In genomic region chr10:72890086-72890485, GRCh38 we compare ENCODE assay signal across 18 cellular contexts. TPM values are rescaled to one million over a fixed set of nuclear protein-coding genes. Genes with fewer than 3 reads are reported as not detected.
A peak's percentile ranks its signal among the peaks of the same experiment; 100 is the strongest.
DNase-seq lines count a peak whose midpoint lies in the region; ATAC-seq, FAIRE-seq and TF ChIP-seq lines count a peak whose summit lies in the region.
"Had no signal": no experiment of that assay in that cellular context is flagged by ENCODE, and none has a peak within 500 bp of the region (broad histone marks: within the 10 kb centered on the region; RNA-seq: fewer than 3 reads in every experiment).

No MANE protein-coding gene starts in this region.

- H3K27ac ChIP-seq in breast epithelium, result no peak overlapping the region
- H3K27ac ChIP-seq in K562 (ENCODE audit: extremely low read depth, low read depth, low read length), result no peak overlapping the region
- peak overlapping the region; percentile 51 for H3K27ac ChIP-seq in keratinocyte (ENCODE audit: control insufficient read depth, insufficient read depth, low read length)
- no peak overlapping the region for H3K27ac ChIP-seq in gastroesophageal sphincter
- no peak overlapping the region for H3K27ac ChIP-seq in CD4-positive, alpha-beta memory T cell (ENCODE audit: low read depth, low read length)
- H3K27ac ChIP-seq: HL-60 had no signal

- H3K36me3 Mint-ChIP-seq in MCF 10A (ENCODE audit: insufficient read depth, unreplicated experiment), result peaks cover 12% of the 10 kb centered on the region
- peaks cover 17 to 22% of the 10 kb centered on the region in 2 donors for H3K36me3 Mint-ChIP-seq in CD4-positive, alpha-beta memory T cell

- dilution Hi-C loops in keratinocyte (cut with MboI; ENCODE audit: extremely low pct_ligation_motif_present, low sequenced_read_pairs), result no loop called here

- FAIRE-seq in K562 (lab: Jason Lieb, UNC) (no peak), keratinocyte (lab: Jason Lieb, UNC) (no peak)
- FAIRE-seq: A204.1, D721Med, G401.6, GM19239 had no signal

- H3K4me2 ChIP-seq in K562 (ENCODE audit: insufficient read depth, low read length), result no peak overlapping the region
- peak overlapping the region; percentile 38 for H3K4me2 ChIP-seq in keratinocyte (ENCODE audit: control insufficient read depth, extremely low read depth, insufficient read depth, low read depth, low read length)

- H2AFZ ChIP-seq in K562 (ENCODE audit: low read depth, low read length) (no peak overlapping the region), keratinocyte (ENCODE audit: control insufficient read depth, low read length) (no peak overlapping the region)

- POLR2A ChIA-PET in MCF 10A (lab: Yijun Ruan, JAX) (interaction anchor here (0.6 to 1.5 kb wide), 5 partner anchors 9 to 337 kb away, joined by 3 read pairs; no protein-coding TSS in a partner anchor), K562 (lab: Yijun Ruan, JAX) (interaction anchor here (1.3 kb wide), 1 partner anchor 11 kb away, joined by 4 read pairs; no protein-coding TSS in a partner anchor)
- POLR2A ChIA-PET in CD4-positive, alpha-beta memory T cell (lab: Charles Lee; ENCODE audit: partially characterized antibody), result no interaction called here

- H3K4me1 Mint-ChIP-seq in MCF 10A (ENCODE audit: insufficient read depth, unreplicated experiment), result peaks cover 17% of the 10 kb centered on the region
- H3K4me1 Mint-ChIP-seq in CD4-positive, alpha-beta memory T cell, result peaks cover 8 to 13% (median 11%) of the 10 kb centered on the region in 4 donors

- no peak for TF ChIP-seq RAD21 in K562 (CRISPR knock-in tag; conservative IDR thresholded peaks at IDR 0.05 in 1 of 2, IDR thresholded peaks at IDR 0.05 in 1 of 2)

- no peaks in the 10 kb centered on the region for H4K20me1 ChIP-seq in K562 (replicated peaks; ENCODE audit: control insufficient read depth, insufficient read depth, low read length)
- H4K20me1 ChIP-seq in keratinocyte (ENCODE audit: control insufficient read depth, extremely low read depth, insufficient read depth, low read length), result no peaks in the 10 kb centered on the region

- no peaks in the 10 kb centered on the region for H3K9me1 ChIP-seq in K562 (ENCODE audit: control insufficient read depth, insufficient read depth, low read length)
- H3K9me1 ChIP-seq in keratinocyte (ENCODE audit: control insufficient read depth, extremely low read depth, insufficient read depth, low read length), result no peaks in the 10 kb centered on the region

- ATAC-seq in K562, result peak; percentile 30; the same call in 1 of the 3 replicates
- ATAC-seq in gastroesophageal sphincter, result no peak

- CTCF ChIA-PET in MCF 10A (lab: Yijun Ruan, JAX) (no interaction called here), K562 (lab: Yijun Ruan, JAX; ENCODE audit: low intra/inter-chr PET ratio) (no interaction called here)
- CTCF ChIA-PET in CD4-positive, alpha-beta memory T cell (lab: Charles Lee; ENCODE audit: partially characterized antibody), result no interaction called here

- TF ChIP-seq CTCF in MCF 10A (IDR thresholded peaks at IDR 0.05; ENCODE audit: unreplicated experiment) (no peak), breast epithelium (IDR thresholded peaks at IDR 0.05) (no peak), K562 (IDR thresholded peaks at IDR 0.05 in 2 of 3, conservative IDR thresholded peaks at IDR 0.05 in 1 of 3; ENCODE audit: insufficient read depth in 2 of 3, low read depth in 1 of 3, low read length in 3 of 3) (no peak), keratinocyte (optimal IDR thresholded peaks at IDR 0.05 in 1 of 3, IDR thresholded peaks at IDR 0.05 in 1 of 3, conservative IDR thresholded peaks at IDR 0.05 in 1 of 3; ENCODE audit: extremely low read depth in 1 of 3, insufficient read depth in 2 of 3, low read length in 3 of 3) (no peak), gastroesophageal sphincter (IDR thresholded peaks at IDR 0.05) (no peak)

- TF ChIP-seq EP300 in K562 (IDR thresholded peaks at IDR 0.05; ENCODE audit: low read length) (no peak), gastroesophageal sphincter (IDR thresholded peaks at IDR 0.05) (no peak)

- no TSS peak for BruUV-seq in MCF 10A (replicated peaks; lab: Mats Ljungman, UMichigan)
- BruUV-seq in K562 (replicated peaks; lab: Mats Ljungman, UMichigan), result no TSS peak

- no peak for TF ChIP-seq POLR2A in breast epithelium (IDR thresholded peaks at IDR 0.05)
- no peak for TF ChIP-seq POLR2A in K562 (conservative IDR thresholded peaks at IDR 0.05)
- no peak for TF ChIP-seq POLR2A in gastroesophageal sphincter (IDR thresholded peaks at IDR 0.05)

- H3K9me3 ChIP-seq in breast epithelium, result no peaks in the 10 kb centered on the region
- no peaks in the 10 kb centered on the region for H3K9me3 ChIP-seq in K562 (replicated peaks; ENCODE audit: control insufficient read depth, insufficient read depth, low read depth, low read length)
- no peaks in the 10 kb centered on the region for H3K9me3 ChIP-seq in keratinocyte (ENCODE audit: control insufficient read depth, low read depth, low read length)
- no peaks in the 10 kb centered on the region for H3K9me3 ChIP-seq in gastroesophageal sphincter
- H3K9me3 ChIP-seq in CD4-positive, alpha-beta memory T cell (ENCODE audit: control insufficient read depth in 1 of 2, low read length in 2 of 2), result no peaks in the 10 kb centered on the region

- in situ Hi-C loops in K562 (cut with MboI), result no loop called here

- H3K27ac Mint-ChIP-seq in MCF 10A (ENCODE audit: low read depth, unreplicated experiment), result peak overlapping the region; percentile 26
- no peak overlapping the region for H3K27ac Mint-ChIP-seq in CD4-positive, alpha-beta memory T cell
- H3K27ac Mint-ChIP-seq: B cell; CD4-positive, alpha-beta T cell; HFFc6 had no signal

- H3K36me3 ChIP-seq in breast epithelium (no peaks in the 10 kb centered on the region), K562 (ENCODE audit: control insufficient read depth, insufficient read depth, low read length) (no peaks in the 10 kb centered on the region), keratinocyte (ENCODE audit: control insufficient read depth in 2 of 2, extremely low read depth in 1 of 2, insufficient read depth in 2 of 2, low read length in 2 of 2) (peaks cover 2 to 7% of the 10 kb centered on the region in 2 experiments), gastroesophageal sphincter (peaks cover 0 to 37% of the 10 kb centered on the region in 2 donors)
- H3K36me3 ChIP-seq in CD4-positive, alpha-beta memory T cell (ENCODE audit: insufficient read depth, low read length), result no peaks in the 10 kb centered on the region

- H3K9me3 Mint-ChIP-seq in MCF 10A (ENCODE audit: unreplicated experiment), result no peaks in the 10 kb centered on the region
- H3K9me3 Mint-ChIP-seq in CD4-positive, alpha-beta memory T cell, result no peaks in the 10 kb centered on the region
- H3K9me3 Mint-ChIP-seq: CD4-positive, alpha-beta T cell; HFFc6 had no signal

- H3K27me3 ChIP-seq in breast epithelium (no peaks in the 10 kb centered on the region), K562 (ENCODE audit: control insufficient read depth in 2 of 2, insufficient read depth in 2 of 2, low read length in 2 of 2) (peaks cover 0 to under 1% of the 10 kb centered on the region in 2 experiments; a peak in 1 of 5 replicates), keratinocyte (ENCODE audit: control insufficient read depth, extremely low read depth, insufficient read depth, low read length) (no peaks in the 10 kb centered on the region), gastroesophageal sphincter (peaks cover under 1% of the 10 kb centered on the region)
- no peaks in the 10 kb centered on the region for H3K27me3 ChIP-seq in CD4-positive, alpha-beta memory T cell (ENCODE audit: insufficient read depth, low read length)

- H3K4me1 ChIP-seq in breast epithelium, result no peaks in the 10 kb centered on the region
- H3K4me1 ChIP-seq in K562 (replicated peaks in 1 of 2; ENCODE audit: control insufficient read depth in 2 of 2, insufficient read depth in 2 of 2, low read length in 2 of 2), result peaks cover 0 to 27% of the 10 kb centered on the region in 2 experiments; a peak in 3 of 5 replicates
- H3K4me1 ChIP-seq in keratinocyte (ENCODE audit: control insufficient read depth, extremely low read depth, insufficient read depth, low read length), result peaks cover 28% of the 10 kb centered on the region
- no peaks in the 10 kb centered on the region for H3K4me1 ChIP-seq in gastroesophageal sphincter
- H3K4me1 ChIP-seq in CD4-positive, alpha-beta memory T cell (ENCODE audit: insufficient read depth, low read length), result no peaks in the 10 kb centered on the region

- DNase-seq in MCF 10A (ENCODE audit: unreplicated experiment) (no peak), breast epithelium (ENCODE audit: low spot score in 2 of 2) (no peak), K562 (ENCODE audit: extremely low read depth in 1 of 4, low spot score in 3 of 4) (no peak), keratinocyte (ENCODE audit: low read depth, low spot score) (no peak)
- no peak for DNase-seq in stimulated activated CD8-positive, alpha-beta memory T cell treated with anti-CD3 and anti-CD28 coated beads, Interleukin-4, amount 100 ng/mL, for 48 hours
- no peak for DNase-seq in CD4-positive, alpha-beta memory T cell
- DNase-seq: CD4-positive, alpha-beta T cell; EL; HCEC 1CT; HFFc6 had no signal

- intact Hi-C loops in MCF 10A (cut with micrococcal nuclease), result no loop called here
- intact Hi-C loops in breast epithelium (cut with DNase I; ENCODE audit: low total_unique reads), result no loop called here
- intact Hi-C loops in K562 (cut with micrococcal nuclease), result no loop called here
- intact Hi-C loops in CD4-positive, alpha-beta memory T cell (cut with micrococcal nuclease), result no loop called here

- no peak overlapping the region for H3K4me3 ChIP-seq in breast epithelium
- H3K4me3 ChIP-seq in K562, result no peak overlapping the region
- H3K4me3 ChIP-seq in keratinocyte (ENCODE audit: control insufficient read depth in 2 of 3, extremely low read depth in 1 of 3, insufficient read depth in 2 of 3, low read depth in 1 of 3, low read length in 3 of 3), result no peak overlapping the region
- no peak overlapping the region for H3K4me3 ChIP-seq in gastroesophageal sphincter
- H3K4me3 ChIP-seq in CD4-positive, alpha-beta memory T cell (ENCODE audit: low read length in 2 of 2), result no peak overlapping the region

- no peak overlapping the region for H3K4me3 Mint-ChIP-seq in MCF 10A (ENCODE audit: unreplicated experiment)
- H3K4me3 Mint-ChIP-seq in CD4-positive, alpha-beta memory T cell, result no peak overlapping the region
- H3K4me3 Mint-ChIP-seq: B cell; CD4-positive, alpha-beta T cell; HFFc6 had no signal

- H3K79me2 ChIP-seq in K562 (ENCODE audit: control insufficient read depth, insufficient read depth, low read length) (no peaks in the 10 kb centered on the region), keratinocyte (ENCODE audit: control insufficient read depth, insufficient read depth, low read length) (no peaks in the 10 kb centered on the region)

- 40% methylated on average over 2 of the region's 2 CpGs for WGBS in K562 (ENCODE audit: insufficient coverage, low coverage, missing lambda C conversion rate)
- WGBS in gastroesophageal sphincter (ENCODE audit: low coverage in 1 of 2), 2 donors, result 81 to 83% methylated on average over 2 of the region's 2 CpGs

- no peak overlapping the region for H3K9ac ChIP-seq in K562 (ENCODE audit: insufficient read depth in 1 of 2, low read depth in 2 of 2, low read length in 2 of 2)
- H3K9ac ChIP-seq in keratinocyte (ENCODE audit: control insufficient read depth, extremely low read depth, insufficient read depth, low read length), result no peak overlapping the region

- H3K27me3 Mint-ChIP-seq in MCF 10A (ENCODE audit: insufficient read depth, unreplicated experiment), result no peaks in the 10 kb centered on the region
- H3K27me3 Mint-ChIP-seq in CD4-positive, alpha-beta memory T cell, result peaks cover 4 to 6% of the 10 kb centered on the region in 2 donors

RNA-seq across cellular contexts. Expression of gene OIT3, which starts 3.5 kb away (rescaled TPM):
- total RNA-seq in MCF 10A (2022), result not detected in 2 replicates
- total RNA-seq in breast epithelium, result under 1 TPM in 1 of 3 donors, not detected in 2; 0.15 TPM
- total RNA-seq in K562 (2011; cell fraction: chromatin; rRNA removed; ENCODE audit: low replicate concordance), result not detected in 2 replicates
- not detected in 2 replicates for total RNA-seq in K562 (2011; cell fraction: nucleolus; rRNA removed)
- not detected in 2 replicates for total RNA-seq in K562 (2011; cell fraction: nucleoplasm; rRNA removed)
- not detected in 2 replicates for total RNA-seq in K562 (2014; rRNA removed)
- not detected in 2 replicates for total RNA-seq in K562 (2014; rRNA removed; fragmentation: Illumina TruSeq; extraction: Trizol)
- not detected in 2 replicates for total RNA-seq in K562 (2015; rRNA removed; fragmentation: Illumina TruSeq; extraction: Trizol)
- not detected in 2 replicates for total RNA-seq in K562 (2021)
- polyA plus RNA-seq in K562 (2011; rRNA removed), result not detected in 2 replicates
- polyA plus RNA-seq in K562 (2011; cell fraction: cytosol; rRNA removed), result not detected in 2 replicates
- polyA plus RNA-seq in K562 (2011; cell fraction: nucleus; rRNA removed), result 0.04 TPM in 1 of 2 replicates, not detected in the other
- 0.03 and 0.06 TPM in 2 replicates for polyA plus RNA-seq in K562 (2012)
- not detected in 2 replicates for polyA plus RNA-seq in K562 (2014; fragmentation: Illumina TruSeq; extraction: Trizol)
- not detected for polyA plus RNA-seq in K562 (2014; fragmentation: Nextera tagmentation; extraction: Ambion mirVana)
- polyA plus RNA-seq in K562 (2014; rRNA removed), result not detected in 2 replicates
- polyA minus RNA-seq in K562 (2011; rRNA and poly(A)+ RNA removed), result 0.15 TPM in 1 of 2 replicates, not detected in the other
- polyA minus RNA-seq in K562 (2011; cell fraction: cytosol; rRNA and poly(A)+ RNA removed), result not detected in 2 replicates
- polyA minus RNA-seq in K562 (2011; cell fraction: nucleus; rRNA and poly(A)+ RNA removed), result not detected in 2 replicates
- 0.05 TPM in 2 of 3 replicates, not detected in the other for polyA plus RNA-seq in keratinocyte
- polyA plus RNA-seq in keratinocyte (2011; ENCODE audit: low read depth), result not detected
- polyA plus RNA-seq in keratinocyte (2011; cell fraction: cytosol; rRNA removed), result not detected in 2 replicates
- 0.13 and 0.32 TPM in 2 replicates for polyA plus RNA-seq in keratinocyte (2011; cell fraction: nucleus; rRNA removed)
- polyA plus RNA-seq in keratinocyte (2012; ENCODE audit: low replicate concordance), result 0.06 TPM in 1 of 2 replicates, not detected in the other
- polyA minus RNA-seq in keratinocyte, result 0.73 to 0.80 TPM in 2 of 3 replicates, not detected in the other
- polyA minus RNA-seq in keratinocyte (2011; cell fraction: cytosol; rRNA and poly(A)+ RNA removed), result not detected
- polyA minus RNA-seq in keratinocyte (2011; cell fraction: nucleus; rRNA and poly(A)+ RNA removed), result 0.53 and 0.93 TPM in 2 replicates
- total RNA-seq in gastroesophageal sphincter, result under 1 TPM in 2 of 4 donors, not detected in 2; 0.12 to 0.40 TPM
- total RNA-seq in CD4-positive, alpha-beta memory T cell, result under 1 TPM in 1 of 2 experiments, not detected in 1; 0.20 TPM
- polyA plus RNA-seq in CD4-positive, alpha-beta memory T cell, result not detected
- total RNA-seq: B cell; CD4-positive, alpha-beta T cell; H4; HFFc6 had no signal
